1 cellular context compared by ENCODE assay signal in genomic region chr1:201252833-201253810, GRCh38.
TF ChIP-seq lines count a peak whose summit lies in the region.

No MANE protein-coding gene starts in this region.

TF ChIP-seq in HepG2, 621 proteins besides CTCF, POLR2A, EP300 and RAD21 (continued from another document):
- TF ChIP-seq CBX1 (IDR thresholded peaks at IDR 0.05; ENCODE audit: low read depth), result no peak
- TF ChIP-seq ZNF275 (CRISPR knock-in tag; IDR thresholded peaks at IDR 0.05; ENCODE audit: borderline replicate concordance), result no peak
- no peak for TF ChIP-seq HINFP (CRISPR knock-in tag; IDR thresholded peaks at IDR 0.05; ENCODE audit: low read depth)
- no peak for TF ChIP-seq ZXDC (CRISPR knock-in tag; IDR thresholded peaks at IDR 0.05)
- no peak for TF ChIP-seq ZNF713 (CRISPR knock-in tag; IDR thresholded peaks at IDR 0.05)
- no peak for TF ChIP-seq ZBTB20 (CRISPR knock-in tag; IDR thresholded peaks at IDR 0.05; ENCODE audit: borderline replicate concordance, low read depth)
- no peak for TF ChIP-seq ZNF335 (CRISPR knock-in tag; IDR thresholded peaks at IDR 0.05)
